1 cellular context compared by ENCODE assay signal in genomic region chr6:53172468-53172803, GRCh38.
A peak's percentile ranks its signal among the peaks of the same experiment; 100 is the strongest.
TF ChIP-seq lines count a peak whose summit lies in the region.

No MANE protein-coding gene starts in this region.

TF ChIP-seq in HepG2, 621 proteins besides CTCF, POLR2A, EP300 and RAD21 (continued from another document):
- TF ChIP-seq ZNF510 (CRISPR knock-in tag; IDR thresholded peaks at IDR 0.05; ENCODE audit: low read depth) (no peak), RELA (CRISPR knock-in tag; IDR thresholded peaks at IDR 0.05) (0 out of 2 replicates have a peak, but pooled peaks have one; percentile 0), ZNF296 (CRISPR knock-in tag; conservative IDR thresholded peaks at IDR 0.05) (no peak), ZNF687 (CRISPR knock-in tag; IDR thresholded peaks at IDR 0.05) (no peak), ZMYM3 (CRISPR knock-in tag; IDR thresholded peaks at IDR 0.05) (no peak), NCOA2 (CRISPR knock-in tag; IDR thresholded peaks at IDR 0.05) (no peak), AHDC1 (CRISPR knock-in tag; IDR thresholded peaks at IDR 0.05; ENCODE audit: borderline replicate concordance) (no peak), NFE2 (CRISPR knock-in tag; IDR thresholded peaks at IDR 0.05) (no peak), MAFK (conservative IDR thresholded peaks at IDR 0.05 in 1 of 2, IDR thresholded peaks at IDR 0.05 in 1 of 2; ENCODE audit: low read length in 2 of 2) (peak; percentile 74 to 84; a peak in 3 of 4 replicates), MAFF (IDR thresholded peaks at IDR 0.05; ENCODE audit: low read depth, low read length) (peak; percentile 86), NR2C2 (CRISPR knock-in tag; IDR thresholded peaks at IDR 0.05; ENCODE audit: borderline replicate concordance) (no peak), HMG20A (CRISPR knock-in tag; IDR thresholded peaks at IDR 0.05; ENCODE audit: borderline replicate concordance) (no peak), THAP11 (CRISPR knock-in tag; IDR thresholded peaks at IDR 0.05) (no peak), MTERF4 (CRISPR knock-in tag; IDR thresholded peaks at IDR 0.05) (no peak), CHD4 (IDR thresholded peaks at IDR 0.05; ENCODE audit: borderline replicate concordance, low read length) (no peak), ZKSCAN8 (CRISPR knock-in tag; IDR thresholded peaks at IDR 0.05; ENCODE audit: borderline replicate concordance) (no peak), ATRX (CRISPR knock-in tag; IDR thresholded peaks at IDR 0.05; ENCODE audit: borderline replicate concordance) (no peak), ZNF136 (CRISPR knock-in tag; IDR thresholded peaks at IDR 0.05; ENCODE audit: low read depth) (no peak), CREB1 (IDR thresholded peaks at IDR 0.05) (peak; percentile 64), CREB1 (CRISPR knock-in tag; IDR thresholded peaks at IDR 0.05) (no peak), ETV6 (CRISPR knock-in tag; conservative IDR thresholded peaks at IDR 0.05) (no peak), PHF20 (CRISPR knock-in tag; IDR thresholded peaks at IDR 0.05) (no peak), ZNF784 (CRISPR knock-in tag; IDR thresholded peaks at IDR 0.05; ENCODE audit: borderline replicate concordance) (no peak)
- TF ChIP-seq, protein P1, sequence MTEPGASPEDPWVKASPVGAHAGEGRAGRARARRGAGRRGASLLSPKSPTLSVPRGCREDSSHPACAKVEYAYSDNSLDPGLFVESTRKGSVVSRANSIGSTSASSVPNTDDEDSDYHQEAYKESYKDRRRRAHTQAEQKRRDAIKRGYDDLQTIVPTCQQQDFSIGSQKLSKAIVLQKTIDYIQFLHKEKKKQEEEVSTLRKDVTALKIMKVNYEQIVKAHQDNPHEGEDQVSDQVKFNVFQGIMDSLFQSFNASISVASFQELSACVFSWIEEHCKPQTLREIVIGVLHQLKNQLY (CRISPR knock-in tag; IDR thresholded peaks at IDR 0.05): no peak
- TF ChIP-seq, protein P2, sequence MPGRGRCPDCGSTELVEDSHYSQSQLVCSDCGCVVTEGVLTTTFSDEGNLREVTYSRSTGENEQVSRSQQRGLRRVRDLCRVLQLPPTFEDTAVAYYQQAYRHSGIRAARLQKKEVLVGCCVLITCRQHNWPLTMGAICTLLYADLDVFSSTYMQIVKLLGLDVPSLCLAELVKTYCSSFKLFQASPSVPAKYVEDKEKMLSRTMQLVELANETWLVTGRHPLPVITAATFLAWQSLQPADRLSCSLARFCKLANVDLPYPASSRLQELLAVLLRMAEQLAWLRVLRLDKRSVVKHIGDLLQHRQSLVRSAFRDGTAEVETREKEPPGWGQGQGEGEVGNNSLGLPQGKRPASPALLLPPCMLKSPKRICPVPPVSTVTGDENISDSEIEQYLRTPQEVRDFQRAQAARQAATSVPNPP (CRISPR knock-in tag; IDR thresholded peaks at IDR 0.05): no peak
- TF ChIP-seq, protein P3, sequence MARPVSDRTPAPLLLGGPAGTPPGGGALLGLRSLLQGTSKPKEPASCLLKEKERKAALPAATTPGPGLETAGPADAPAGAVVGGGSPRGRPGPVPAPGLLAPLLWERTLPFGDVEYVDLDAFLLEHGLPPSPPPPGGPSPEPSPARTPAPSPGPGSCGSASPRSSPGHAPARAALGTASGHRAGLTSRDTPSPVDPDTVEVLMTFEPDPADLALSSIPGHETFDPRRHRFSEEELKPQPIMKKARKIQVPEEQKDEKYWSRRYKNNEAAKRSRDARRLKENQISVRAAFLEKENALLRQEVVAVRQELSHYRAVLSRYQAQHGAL (CRISPR knock-in tag; IDR thresholded peaks at IDR 0.05; ENCODE audit: not compliant biosample characterization): no peak
- TF ChIP-seq, protein P4, sequence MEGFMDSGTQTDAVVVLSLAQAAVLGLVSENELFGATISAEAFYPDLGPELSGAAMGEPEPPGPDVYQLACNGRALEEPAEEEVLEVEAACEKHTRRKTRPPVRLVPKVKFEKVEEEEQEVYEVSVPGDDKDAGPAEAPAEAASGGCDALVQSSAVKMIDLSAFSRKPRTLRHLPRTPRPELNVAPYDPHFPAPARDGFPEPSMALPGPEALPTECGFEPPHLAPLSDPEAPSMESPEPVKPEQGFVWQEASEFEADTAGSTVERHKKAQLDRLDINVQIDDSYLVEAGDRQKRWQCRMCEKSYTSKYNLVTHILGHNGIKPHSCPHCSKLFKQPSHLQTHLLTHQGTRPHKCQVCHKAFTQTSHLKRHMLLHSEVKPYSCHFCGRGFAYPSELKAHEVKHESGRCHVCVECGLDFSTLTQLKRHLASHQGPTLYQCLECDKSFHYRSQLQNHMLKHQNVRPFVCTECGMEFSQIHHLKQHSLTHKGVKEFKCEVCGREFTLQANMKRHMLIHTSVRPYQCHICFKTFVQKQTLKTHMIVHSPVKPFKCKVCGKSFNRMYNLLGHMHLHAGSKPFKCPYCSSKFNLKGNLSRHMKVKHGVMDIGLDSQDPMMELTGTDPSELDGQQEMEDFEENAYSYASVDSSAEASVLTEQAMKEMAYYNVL (CRISPR knock-in tag; IDR thresholded peaks at IDR 0.05; ENCODE audit: borderline replicate concordance): no peak
- TF ChIP-seq, protein P5, sequence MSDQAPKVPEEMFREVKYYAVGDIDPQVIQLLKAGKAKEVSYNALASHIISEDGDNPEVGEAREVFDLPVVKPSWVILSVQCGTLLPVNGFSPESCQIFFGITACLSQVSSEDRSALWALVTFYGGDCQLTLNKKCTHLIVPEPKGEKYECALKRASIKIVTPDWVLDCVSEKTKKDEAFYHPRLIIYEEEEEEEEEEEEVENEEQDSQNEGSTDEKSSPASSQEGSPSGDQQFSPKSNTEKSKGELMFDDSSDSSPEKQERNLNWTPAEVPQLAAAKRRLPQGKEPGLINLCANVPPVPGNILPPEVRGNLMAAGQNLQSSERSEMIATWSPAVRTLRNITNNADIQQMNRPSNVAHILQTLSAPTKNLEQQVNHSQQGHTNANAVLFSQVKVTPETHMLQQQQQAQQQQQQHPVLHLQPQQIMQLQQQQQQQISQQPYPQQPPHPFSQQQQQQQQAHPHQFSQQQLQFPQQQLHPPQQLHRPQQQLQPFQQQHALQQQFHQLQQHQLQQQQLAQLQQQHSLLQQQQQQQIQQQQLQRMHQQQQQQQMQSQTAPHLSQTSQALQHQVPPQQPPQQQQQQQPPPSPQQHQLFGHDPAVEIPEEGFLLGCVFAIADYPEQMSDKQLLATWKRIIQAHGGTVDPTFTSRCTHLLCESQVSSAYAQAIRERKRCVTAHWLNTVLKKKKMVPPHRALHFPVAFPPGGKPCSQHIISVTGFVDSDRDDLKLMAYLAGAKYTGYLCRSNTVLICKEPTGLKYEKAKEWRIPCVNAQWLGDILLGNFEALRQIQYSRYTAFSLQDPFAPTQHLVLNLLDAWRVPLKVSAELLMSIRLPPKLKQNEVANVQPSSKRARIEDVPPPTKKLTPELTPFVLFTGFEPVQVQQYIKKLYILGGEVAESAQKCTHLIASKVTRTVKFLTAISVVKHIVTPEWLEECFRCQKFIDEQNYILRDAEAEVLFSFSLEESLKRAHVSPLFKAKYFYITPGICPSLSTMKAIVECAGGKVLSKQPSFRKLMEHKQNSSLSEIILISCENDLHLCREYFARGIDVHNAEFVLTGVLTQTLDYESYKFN (CRISPR knock-in tag; conservative IDR thresholded peaks at IDR 0.05): no peak
